16 cellular contexts compared by ENCODE assay signal in the genomic region with DNA sequence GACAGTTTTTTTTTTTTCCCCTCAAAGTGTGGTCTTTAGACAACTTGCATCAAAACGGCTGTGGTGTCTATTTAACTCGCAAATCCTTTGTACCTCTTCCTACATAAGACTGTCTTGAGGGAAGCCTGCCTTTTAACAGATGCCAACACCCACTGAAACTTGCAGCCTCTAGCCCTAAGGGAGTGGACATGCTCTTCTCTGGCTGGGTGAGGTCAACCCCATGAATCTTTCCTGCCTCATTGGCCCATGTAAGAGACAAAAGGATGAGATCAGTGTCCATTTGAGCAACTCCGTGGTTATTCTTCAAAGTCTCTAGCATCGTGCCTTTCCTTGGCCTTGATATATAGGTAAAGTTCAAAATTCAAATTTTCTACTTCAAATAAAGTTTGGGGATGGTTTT.
DNase-seq lines count a peak whose midpoint lies in the region; ATAC-seq, FAIRE-seq and TF ChIP-seq lines count a peak whose summit lies in the region.
"Had no signal": no experiment of that assay in that cellular context is flagged by ENCODE, and none has a peak within 500 bp of the region (broad histone marks: within the 10 kb centered on the region; RNA-seq: fewer than 3 reads in every experiment).

No MANE protein-coding gene starts in this region.

- H3K9me3 ChIP-seq in SJSA1 (replicated peaks) (no peaks in the 10 kb centered on the region), stomach (no peaks in the 10 kb centered on the region)

- H3K4me1 ChIP-seq in SJSA1 (replicated peaks), result peaks cover 71% of the 10 kb centered on the region
- peaks cover 24 to 34% (median 27%) of the 10 kb centered on the region in 4 donors for H3K4me1 ChIP-seq in stomach

- H3K27ac ChIP-seq in SJSA1 (peak overlapping the region; percentile 75), stomach (peak overlapping the region in 4 of 5 donors; percentile 36 to 75 (median 65))
- H3K27ac ChIP-seq: SK-N-MC had no signal

- FAIRE-seq in GM12892 (lab: Jason Lieb, UNC), result peak; percentile 36
- FAIRE-seq: D721Med had no signal

- TF ChIP-seq CTCF in stomach (IDR thresholded peaks at IDR 0.05), result no peak

- H3K4me3 ChIP-seq in SJSA1, result no peak overlapping the region
- no peak overlapping the region for H3K4me3 ChIP-seq in stomach
- H3K4me3 ChIP-seq: SK-N-MC had no signal

- intact Hi-C loops in stomach (cut with DNase I; ENCODE audit: low total_unique reads), result no loop called here

- DNase-seq in GM12892 (ENCODE audit: insufficient read length), result no peak
- peak in 1 of 2 experiments; percentile 33 for DNase-seq in SJSA1 (ENCODE audit: low read depth in 1 of 2, low spot score in 2 of 2)
- DNase-seq in left kidney (ENCODE audit: low read depth, low spot score), result peak; percentile 64
- no peak for DNase-seq in stomach
- DNase-seq in DMS114 treated with DMSO at 0.1 percent for 48 hours (lab: John Stamatoyannopoulos, UW; ENCODE audit: unreplicated experiment), result no peak
- no peak for DNase-seq in GDM1 (lab: John Stamatoyannopoulos, UW)
- DNase-seq: activated CD4-positive, CD25-positive, alpha-beta regulatory T cell treated with anti-CD3 and anti-CD28 coated beads, Interleukin-2, amount 50 U/mL, for 72 hours; AML-193; caudate nucleus; effector CD8-positive, alpha-beta T cell; Kasumi-1; stimulated activated naive CD4-positive, alpha-beta T cell treated with Interleukin-2 at 50 U/mL for 16 hours; T-helper 9 cell had no signal

- no peaks in the 10 kb centered on the region for H3K36me3 ChIP-seq in SJSA1
- no peaks in the 10 kb centered on the region for H3K36me3 ChIP-seq in stomach

- H3K27me3 ChIP-seq in SJSA1 (replicated peaks) (no peaks in the 10 kb centered on the region), stomach (no peaks in the 10 kb centered on the region)

- ATAC-seq in HG03571 (IDR thresholded peaks at IDR 0.05; ENCODE audit: unreplicated experiment), result no peak

- TF ChIP-seq EP300 in stomach (IDR thresholded peaks at IDR 0.05), result no peak

- no peak for TF ChIP-seq POLR2A in GM12892 (IDR thresholded peaks at IDR 0.05; ENCODE audit: low read depth, low read length)
- no peak for TF ChIP-seq POLR2A in stomach (IDR thresholded peaks at IDR 0.05)

- WGBS in stomach, 5 donors, result 72 to 78% (median 75%) methylated on average over 4 of the region's 4 CpGs
